ENCODE assay signal across 19 cellular contexts in the genomic region with DNA sequence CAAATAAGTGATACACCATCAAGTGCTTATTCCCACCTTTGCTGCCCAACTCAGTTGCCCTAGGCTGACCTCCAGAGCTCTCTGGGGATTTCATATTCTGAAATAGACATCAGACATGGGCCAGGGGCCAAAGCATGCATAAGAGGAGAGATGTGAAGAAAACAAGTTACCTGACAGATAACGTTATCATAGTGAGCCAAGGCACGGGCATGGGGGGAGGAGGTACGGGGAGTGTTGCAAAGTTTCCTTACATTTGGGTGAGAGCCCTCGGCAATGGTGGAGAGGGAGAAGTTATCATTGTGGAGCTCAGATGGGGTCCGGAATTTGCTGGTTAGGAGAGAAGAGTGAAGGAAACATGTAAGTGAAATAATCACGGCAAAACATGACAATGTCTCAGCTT. TPM values are rescaled to one million over a fixed set of nuclear protein-coding genes. Genes with fewer than 3 reads are reported as not detected.
A peak's percentile ranks its signal among the peaks of the same experiment; 100 is the strongest.
DNase-seq lines count a peak whose midpoint lies in the region; ATAC-seq and TF ChIP-seq lines count a peak whose summit lies in the region.
"Had no signal": no experiment of that assay in that cellular context is flagged by ENCODE, and none has a peak within 500 bp of the region (broad histone marks: within the 10 kb centered on the region; RNA-seq: fewer than 3 reads in every experiment).

No MANE protein-coding gene starts in this region.

- no peaks in the 10 kb centered on the region for H4K20me1 ChIP-seq in neural progenitor cell (ENCODE audit: low read depth)
- H4K20me1 ChIP-seq: BLaER1 treated with 17β-estradiol and CSF1 and Interleukin-3, amounts not matched to agents 10 nM and 100 nM had no signal

- H3K9me3 Mint-ChIP-seq in neural progenitor cell: no peaks in the 10 kb centered on the region
- H3K9me3 Mint-ChIP-seq: CD4-positive, alpha-beta T cell; CD8-positive, alpha-beta T cell had no signal

- H3K36me3 Mint-ChIP-seq in neural progenitor cell: peaks cover 35% of the 10 kb centered on the region
- H3K36me3 Mint-ChIP-seq: CD8-positive, alpha-beta T cell had no signal

- H3K27ac ChIP-seq in right cardiac atrium (ENCODE audit: low read length) (no peak overlapping the region), neural progenitor cell (no peak overlapping the region)
- H3K27ac ChIP-seq: 22Rv1; A549; BLaER1 treated with 17β-estradiol and CSF1 and Interleukin-3, amounts not matched to agents 10 nM and 100 nM; C4-2B had no signal

- no peak overlapping the region for H3K4me3 ChIP-seq in right cardiac atrium (ENCODE audit: low read length)
- H3K4me3 ChIP-seq in neural progenitor cell: no peak overlapping the region
- H3K4me3 ChIP-seq: A549; BLaER1 treated with 17β-estradiol and CSF1 and Interleukin-3, amounts not matched to agents 10 nM and 100 nM; GM12878 had no signal

- WGBS in right cardiac atrium: 79% methylated on average over 6 of the region's 6 CpGs

- no peak for TF ChIP-seq CTCF in neural progenitor cell (IDR thresholded peaks at IDR 0.05)

- H3K36me3 ChIP-seq in neural progenitor cell: no peaks in the 10 kb centered on the region
- H3K36me3 ChIP-seq: BLaER1 treated with 17β-estradiol and CSF1 and Interleukin-3, amounts not matched to agents 10 nM and 100 nM had no signal

- no peaks in the 10 kb centered on the region for H3K27me3 ChIP-seq in right cardiac atrium (ENCODE audit: control insufficient read depth, insufficient read depth)
- H3K27me3 ChIP-seq in neural progenitor cell: no peaks in the 10 kb centered on the region
- H3K27me3 ChIP-seq: BLaER1 treated with 17β-estradiol and CSF1 and Interleukin-3, amounts not matched to agents 10 nM and 100 nM had no signal

- ATAC-seq in left ventricle myocardium superior: peak; percentile 23
- no peak for ATAC-seq in right cardiac atrium
- no peak for ATAC-seq in GM21515 (IDR thresholded peaks at IDR 0.05; ENCODE audit: unreplicated experiment)
- ATAC-seq: A549; CD8-positive, alpha-beta T cell; GM12878 had no signal

- H3K9me3 ChIP-seq in right cardiac atrium (ENCODE audit: control insufficient read depth, low read length): no peaks in the 10 kb centered on the region
- no peaks in the 10 kb centered on the region for H3K9me3 ChIP-seq in neural progenitor cell (ENCODE audit: low read depth)
- H3K9me3 ChIP-seq: A549; BLaER1 treated with 17β-estradiol and CSF1 and Interleukin-3, amounts not matched to agents 10 nM and 100 nM; Caco-2 had no signal

- H3K27me3 Mint-ChIP-seq in neural progenitor cell (ENCODE audit: insufficient read depth, low read depth): peaks cover 5% of the 10 kb centered on the region

- H3K4me2 ChIP-seq in neural progenitor cell: no peak overlapping the region
- H3K4me2 ChIP-seq: A549; BLaER1 treated with 17β-estradiol and CSF1 and Interleukin-3, amounts not matched to agents 10 nM and 100 nM had no signal

- no peaks in the 10 kb centered on the region for H3K79me2 ChIP-seq in neural progenitor cell (ENCODE audit: low read depth)

- DNase-seq in left ventricle myocardium superior (no peak), right cardiac atrium (no peak), neural progenitor cell (ENCODE audit: low spot score) (no peak), DMS79 treated with DMSO at 0.1 percent for 48 hours (lab: John Stamatoyannopoulos, UW) (no peak)
- DNase-seq: AML-193; Caco-2; Calu3; CD4-positive, alpha-beta T cell; CD8-positive, alpha-beta T cell; DND-41; EL; GDM1 had no signal

- no peak overlapping the region for H2AFZ ChIP-seq in neural progenitor cell (replicated peaks)

- no peak overlapping the region for H3K9ac ChIP-seq in neural progenitor cell
- H3K9ac ChIP-seq: BLaER1 treated with 17β-estradiol and CSF1 and Interleukin-3, amounts not matched to agents 10 nM and 100 nM had no signal

- H3F3A ChIP-seq in neural progenitor cell (ENCODE audit: low read depth): peaks cover 12% of the 10 kb centered on the region

- H3K4me1 ChIP-seq in right cardiac atrium (ENCODE audit: control insufficient read depth, insufficient read depth, low read length) (no peaks in the 10 kb centered on the region), neural progenitor cell (peaks cover 10% of the 10 kb centered on the region)
- H3K4me1 ChIP-seq: A549; BLaER1 treated with 17β-estradiol and CSF1 and Interleukin-3, amounts not matched to agents 10 nM and 100 nM; Caco-2 had no signal

- no peak overlapping the region for H3K4me3 Mint-ChIP-seq in neural progenitor cell
- H3K4me3 Mint-ChIP-seq: B cell; CD4-positive, alpha-beta T cell; CD8-positive, alpha-beta T cell had no signal

- H3K27ac Mint-ChIP-seq in neural progenitor cell: peak overlapping the region; percentile 9
- H3K27ac Mint-ChIP-seq: B cell; CD4-positive, alpha-beta T cell; CD8-positive, alpha-beta T cell had no signal

- H3K4me1 Mint-ChIP-seq in neural progenitor cell: peaks cover 49% of the 10 kb centered on the region
- H3K4me1 Mint-ChIP-seq: B cell had no signal

- intact Hi-C loops in left ventricle myocardium superior (cut with micrococcal nuclease) (no loop called here), right cardiac atrium (cut with DNase I) (no loop called here)

RNA-seq across cellular contexts. Expression of a gene that starts 9.8 kb away (rescaled TPM):
- 0.59 TPM for total RNA-seq in left ventricle myocardium superior
- 1 to 10 TPM in 3 of 4 donors, under 1 TPM in 1; 0.85 to 1.2 (median 1.1) TPM for total RNA-seq in right cardiac atrium
- polyA plus RNA-seq in right cardiac atrium: 0.86 TPM
- total RNA-seq in neural progenitor cell (ENCODE audit: low replicate concordance): 1.7 and 4.6 TPM in 2 replicates
- polyA plus RNA-seq: GM12878 had no signal

RNA-seq across cellular contexts. Expression of a gene that starts 55.4 kb away (rescaled TPM):
- 18.5 TPM for total RNA-seq in left ventricle myocardium superior
- total RNA-seq in right cardiac atrium: 10 to 100 TPM; 15.3 to 25.5 (median 22.6) TPM
- polyA plus RNA-seq in right cardiac atrium: 28.7 TPM
- 32.9 and 55.1 TPM in 2 replicates for total RNA-seq in neural progenitor cell (ENCODE audit: low replicate concordance)
